21 cellular contexts compared by ENCODE assay signal in genomic region chr7:140364819-140365218, GRCh38. TPM values are rescaled to one million over a fixed set of nuclear protein-coding genes. Genes with fewer than 3 reads are reported as not detected.
DNase-seq lines count a peak whose midpoint lies in the region; ATAC-seq, FAIRE-seq and TF ChIP-seq lines count a peak whose summit lies in the region.
"Had no signal": no experiment of that assay in that cellular context is flagged by ENCODE, and none has a peak within 500 bp of the region (broad histone marks: within the 10 kb centered on the region; RNA-seq: fewer than 3 reads in every experiment).

No MANE protein-coding gene starts in this region.

- H3K27me3 Mint-ChIP-seq in activated CD4-positive, alpha-beta T cell treated with anti-CD3 and anti-CD28 coated beads, Interleukin-2, amount 10 ng/mL, durations not matched to agents 24 days and 14 days: no peaks in the 10 kb centered on the region
- no peaks in the 10 kb centered on the region for H3K27me3 Mint-ChIP-seq in activated T-helper 1 cell treated with anti-CD3 and anti-CD28 coated beads, Interleukin-12 subunit alpha, Interleukin-12 subunit beta, Interleukin-2, Interleukin-4 antibody, amounts not matched to agents 30 ng/mL and 10 ng/mL and 1 ng/mL, durations not matched to agents 14 hours and 24 hours and 36 hours (ENCODE audit: insufficient read depth)
- no peaks in the 10 kb centered on the region for H3K27me3 Mint-ChIP-seq in endodermal cell (ENCODE audit: insufficient read depth)
- H3K27me3 Mint-ChIP-seq: natural killer cell treated with Interleukin-12 subunit alpha and Interleukin-12 subunit beta and Interleukin-15 and Interleukin-18, amount 100 ng/mL, for 72 hours had no signal

- no peak for TF ChIP-seq CTCF in endodermal cell (conservative IDR thresholded peaks at IDR 0.05)

- no peaks in the 10 kb centered on the region for H3K27me3 ChIP-seq in small intestine (ENCODE audit: control insufficient read depth in 2 of 2, insufficient read depth in 2 of 2, low read length in 2 of 2)
- no peaks in the 10 kb centered on the region for H3K27me3 ChIP-seq in endodermal cell (ENCODE audit: control insufficient read depth, insufficient read depth, low read length, poor library complexity, severe bottlenecking)
- no peaks in the 10 kb centered on the region for H3K27me3 ChIP-seq in SJCRH30
- H3K27me3 ChIP-seq: brain microvascular endothelial cell, SJSA1 had no signal

- H3K4me3 ChIP-seq in small intestine (ENCODE audit: low read depth in 1 of 2, low read length in 2 of 2): no peak overlapping the region
- H3K4me3 ChIP-seq in endodermal cell (ENCODE audit: low read length): no peak overlapping the region
- H3K4me3 ChIP-seq in SJCRH30: no peak overlapping the region
- H3K4me3 ChIP-seq: lower lobe of right lung, SJSA1 had no signal

- H3K9me3 ChIP-seq in small intestine (ENCODE audit: control insufficient read depth, low read depth) (no peaks in the 10 kb centered on the region), endodermal cell (ENCODE audit: control insufficient read depth, low read length) (peaks cover 5% of the 10 kb centered on the region), SJCRH30 (replicated peaks) (no peaks in the 10 kb centered on the region)
- H3K9me3 ChIP-seq: lower lobe of right lung, SJSA1 had no signal

- no peaks in the 10 kb centered on the region for H3K9me3 Mint-ChIP-seq in activated CD4-positive, alpha-beta T cell treated with anti-CD3 and anti-CD28 coated beads, Interleukin-2, amount 10 ng/mL, durations not matched to agents 24 days and 14 days
- no peaks in the 10 kb centered on the region for H3K9me3 Mint-ChIP-seq in activated T-helper 1 cell treated with anti-CD3 and anti-CD28 coated beads, Interleukin-12 subunit alpha, Interleukin-12 subunit beta, Interleukin-2, Interleukin-4 antibody, amounts not matched to agents 30 ng/mL and 10 ng/mL and 1 ng/mL, durations not matched to agents 14 hours and 24 hours and 36 hours
- H3K9me3 Mint-ChIP-seq in endodermal cell: peaks cover 20% of the 10 kb centered on the region
- H3K9me3 Mint-ChIP-seq: natural killer cell treated with Interleukin-12 subunit alpha and Interleukin-12 subunit beta and Interleukin-15 and Interleukin-18, amount 100 ng/mL, for 72 hours had no signal

- H3K4me1 Mint-ChIP-seq in activated CD4-positive, alpha-beta T cell treated with anti-CD3 and anti-CD28 coated beads, Interleukin-2, amount 10 ng/mL, durations not matched to agents 24 days and 14 days: peaks cover 16% of the 10 kb centered on the region
- H3K4me1 Mint-ChIP-seq in activated T-helper 1 cell treated with anti-CD3 and anti-CD28 coated beads, Interleukin-12 subunit alpha, Interleukin-12 subunit beta, Interleukin-2, Interleukin-4 antibody, amounts not matched to agents 30 ng/mL and 10 ng/mL and 1 ng/mL, durations not matched to agents 14 hours and 24 hours and 36 hours (ENCODE audit: low read depth): peaks cover 32% of the 10 kb centered on the region
- peaks cover 11% of the 10 kb centered on the region for H3K4me1 Mint-ChIP-seq in endodermal cell

- H3K27ac Mint-ChIP-seq in activated CD4-positive, alpha-beta T cell treated with anti-CD3 and anti-CD28 coated beads, Interleukin-2, amount 10 ng/mL, durations not matched to agents 24 days and 14 days: peak overlapping the region; percentile 67
- H3K27ac Mint-ChIP-seq in activated T-helper 1 cell treated with anti-CD3 and anti-CD28 coated beads, Interleukin-12 subunit alpha, Interleukin-12 subunit beta, Interleukin-2, Interleukin-4 antibody, amounts not matched to agents 30 ng/mL and 10 ng/mL and 1 ng/mL, durations not matched to agents 14 hours and 24 hours and 36 hours: peak overlapping the region; percentile 72
- H3K27ac Mint-ChIP-seq in endodermal cell: no peak overlapping the region
- H3K27ac Mint-ChIP-seq: natural killer cell treated with Interleukin-12 subunit alpha and Interleukin-12 subunit beta and Interleukin-15 and Interleukin-18, amount 100 ng/mL, for 72 hours had no signal

- H3K4me1 ChIP-seq in small intestine (ENCODE audit: control insufficient read depth in 2 of 2, insufficient read depth in 1 of 2, low read depth in 1 of 2, low read length in 1 of 2) (no peaks in the 10 kb centered on the region), endodermal cell (ENCODE audit: control insufficient read depth, insufficient read depth, low read length) (no peaks in the 10 kb centered on the region), SJCRH30 (peaks cover 4% of the 10 kb centered on the region; the same call in 1 of the 2 replicates)
- H3K4me1 ChIP-seq: lower lobe of right lung, SJSA1 had no signal

- DNase-seq in activated CD4-positive, alpha-beta T cell treated with anti-CD3 and anti-CD28 coated beads, Interleukin-2, amount 10 ng/mL, durations not matched to agents 24 days and 14 days: no peak
- no peak for DNase-seq in activated CD4-positive, alpha-beta T cell treated with anti-CD3 and anti-CD28 coated beads, Interleukin-2, amount 50 U/mL, for 4 hours
- peak; percentile 20 for DNase-seq in NCI-H1694 (lab: John Stamatoyannopoulos, UW)
- DNase-seq in activated T-helper 1 cell treated with anti-CD3 and anti-CD28 coated beads, Interleukin-12 subunit alpha, Interleukin-12 subunit beta, Interleukin-2, Interleukin-4 antibody, amounts not matched to agents 30 ng/mL and 10 ng/mL and 1 ng/mL, durations not matched to agents 14 hours and 24 hours and 36 hours (ENCODE audit: low spot score): no peak
- DNase-seq in small intestine: peak; percentile 13
- no peak for DNase-seq in endodermal cell
- no peak for DNase-seq in SJCRH30
- DNase-seq in left ventricle myocardium superior: no peak
- DNase-seq: activated naive CD4-positive, alpha-beta T cell treated with Interleukin-2 at 50 U/mL for 16 hours; brain microvascular endothelial cell; effector CD8-positive, alpha-beta T cell; Kasumi-1; lower lobe of right lung; NCI-H1930 had no signal

- H3K36me3 Mint-ChIP-seq in activated CD4-positive, alpha-beta T cell treated with anti-CD3 and anti-CD28 coated beads, Interleukin-2, amount 10 ng/mL, durations not matched to agents 24 days and 14 days (ENCODE audit: low read depth): peaks cover 48% of the 10 kb centered on the region
- H3K36me3 Mint-ChIP-seq in activated T-helper 1 cell treated with anti-CD3 and anti-CD28 coated beads, Interleukin-12 subunit alpha, Interleukin-12 subunit beta, Interleukin-2, Interleukin-4 antibody, amounts not matched to agents 30 ng/mL and 10 ng/mL and 1 ng/mL, durations not matched to agents 14 hours and 24 hours and 36 hours (ENCODE audit: low read depth): peaks cover 31% of the 10 kb centered on the region
- H3K36me3 Mint-ChIP-seq in endodermal cell (ENCODE audit: low read depth): peaks cover 59% of the 10 kb centered on the region

- intact Hi-C loops in activated CD4-positive, alpha-beta T cell treated with anti-CD3 and anti-CD28 coated beads, Interleukin-2, amount 10 ng/mL, durations not matched to agents 24 days and 14 days (cut with micrococcal nuclease): no loop called here
- intact Hi-C loops in activated T-helper 1 cell treated with anti-CD3 and anti-CD28 coated beads, Interleukin-12 subunit alpha, Interleukin-12 subunit beta, Interleukin-2, Interleukin-4 antibody, amounts not matched to agents 30 ng/mL and 10 ng/mL and 1 ng/mL, durations not matched to agents 14 hours and 24 hours and 36 hours (cut with micrococcal nuclease): no loop called here
- intact Hi-C loops in left ventricle myocardium superior (cut with micrococcal nuclease): no loop called here

- H3K27ac ChIP-seq in small intestine (ENCODE audit: low read depth in 1 of 2, low read length in 1 of 2) (no peak overlapping the region), endodermal cell (ENCODE audit: low read depth, low read length) (no peak overlapping the region), SJCRH30 (no peak overlapping the region)
- H3K27ac ChIP-seq: brain microvascular endothelial cell, lower lobe of right lung, SJSA1 had no signal

- FAIRE-seq in small intestine (lab: Jason Lieb, UNC): no peak
- FAIRE-seq: GM18507, TTC549 had no signal

- ATAC-seq in left ventricle myocardium superior: no peak
- ATAC-seq: lower lobe of right lung; natural killer cell treated with Interleukin-12 subunit alpha and Interleukin-12 subunit beta and Interleukin-15 and Interleukin-18, amount 100 ng/mL, for 72 hours had no signal

- 43 to 66% (median 47%) methylated on average over 3 of the region's 3 CpGs for WGBS in small intestine, 3 donors
- 86 to 92% methylated on average over 1 to 3 of the region's 3 CpGs for WGBS in endodermal cell (ENCODE audit: insufficient coverage in 1 of 2, insufficient read length in 1 of 2), 2 experiments

- no peak overlapping the region for H3K4me3 Mint-ChIP-seq in activated CD4-positive, alpha-beta T cell treated with anti-CD3 and anti-CD28 coated beads, Interleukin-2, amount 10 ng/mL, durations not matched to agents 24 days and 14 days
- H3K4me3 Mint-ChIP-seq in activated T-helper 1 cell treated with anti-CD3 and anti-CD28 coated beads, Interleukin-12 subunit alpha, Interleukin-12 subunit beta, Interleukin-2, Interleukin-4 antibody, amounts not matched to agents 30 ng/mL and 10 ng/mL and 1 ng/mL, durations not matched to agents 14 hours and 24 hours and 36 hours: no peak overlapping the region
- H3K4me3 Mint-ChIP-seq in endodermal cell: no peak overlapping the region
- H3K4me3 Mint-ChIP-seq: natural killer cell treated with Interleukin-12 subunit alpha and Interleukin-12 subunit beta and Interleukin-15 and Interleukin-18, amount 100 ng/mL, for 72 hours had no signal

- H3K36me3 ChIP-seq in small intestine (ENCODE audit: control insufficient read depth in 2 of 2, insufficient read depth in 2 of 2, low read length in 2 of 2): peaks cover 2 to 3% of the 10 kb centered on the region in 2 donors
- H3K36me3 ChIP-seq in endodermal cell (ENCODE audit: control insufficient read depth, insufficient read depth, low read length): peaks cover 30% of the 10 kb centered on the region
- H3K36me3 ChIP-seq in SJCRH30: peaks cover 10% of the 10 kb centered on the region; the same call in 1 of the 2 replicates

- no peak overlapping the region for H3K9ac ChIP-seq in endodermal cell (ENCODE audit: extremely low read depth, low read length, poor library complexity, severe bottlenecking)

RNA-seq across cellular contexts. Expression of gene SLC37A3, which starts 33.5 kb away (rescaled TPM):
- total RNA-seq in activated CD4-positive, alpha-beta T cell treated with anti-CD3 and anti-CD28 coated beads, Interleukin-2, amount 10 ng/mL, durations not matched to agents 24 days and 14 days: 162 and 167 TPM in 2 replicates
- 169 and 171 TPM in 2 replicates for total RNA-seq in activated T-helper 1 cell treated with anti-CD3 and anti-CD28 coated beads, Interleukin-12 subunit alpha, Interleukin-12 subunit beta, Interleukin-2, Interleukin-4 antibody, amounts not matched to agents 30 ng/mL and 10 ng/mL and 1 ng/mL, durations not matched to agents 14 hours and 24 hours and 36 hours
- polyA plus RNA-seq in small intestine: 10 to 100 TPM; 14.1 to 18.4 (median 17.1) TPM
- total RNA-seq in endodermal cell (10 to 100 TPM; 55.4 to 60.5 TPM), left ventricle myocardium superior (11.9 TPM)
- 59.6 TPM for polyA plus RNA-seq in endodermal cell (2013, experiment 1 of 2)
- 57.5 TPM for polyA plus RNA-seq in endodermal cell (2013, experiment 2 of 2)
- 19.5 and 26.1 TPM in 2 replicates for total RNA-seq in SJCRH30 (2014; rRNA removed; shearing (Covaris generic))

RNA-seq across cellular contexts. Expression of gene RAB19, which starts 39.0 kb away (rescaled TPM):
- 23.0 and 24.4 TPM in 2 replicates for total RNA-seq in activated CD4-positive, alpha-beta T cell treated with anti-CD3 and anti-CD28 coated beads, Interleukin-2, amount 10 ng/mL, durations not matched to agents 24 days and 14 days
- total RNA-seq in activated T-helper 1 cell treated with anti-CD3 and anti-CD28 coated beads, Interleukin-12 subunit alpha, Interleukin-12 subunit beta, Interleukin-2, Interleukin-4 antibody, amounts not matched to agents 30 ng/mL and 10 ng/mL and 1 ng/mL, durations not matched to agents 14 hours and 24 hours and 36 hours: 23.9 and 27.0 TPM in 2 replicates
- polyA plus RNA-seq in small intestine: 1 to 10 TPM in 2 of 3 donors, not detected in 1; 2.2 to 4.9 TPM
- 1 to 10 TPM; 5.1 to 5.7 TPM for total RNA-seq in endodermal cell
- not detected for polyA plus RNA-seq in endodermal cell (2013, experiment 1 of 2)
- not detected for polyA plus RNA-seq in endodermal cell (2013, experiment 2 of 2)
- total RNA-seq in SJCRH30 (2014; rRNA removed; shearing (Covaris generic)): not detected in 2 replicates
- not detected for total RNA-seq in left ventricle myocardium superior
- total RNA-seq: fibroblast of villous mesenchyme, SJSA1, temporal lobe had no signal
- polyA plus RNA-seq: AG04450 had no signal

Comparison
In these comparisons a context has a peak if more than half of its experiments do, and no peak if none do; other contexts are left out.
1. DNase-seq: peak in NCI-H1694 (single experiment) and small intestine (single experiment); none in activated CD4-positive, alpha-beta T cell treated with anti-CD3 and anti-CD28 coated beads, Interleukin-2, amount 10 ng/mL, durations not matched to agents 24 days and 14 days (single experiment), activated CD4-positive, alpha-beta T cell treated with anti-CD3 and anti-CD28 coated beads, Interleukin-2, amount 50 U/mL, for 4 hours (0 of 2), activated T-helper 1 cell treated with anti-CD3 and anti-CD28 coated beads, Interleukin-12 subunit alpha, Interleukin-12 subunit beta, Interleukin-2, Interleukin-4 antibody, amounts not matched to agents 30 ng/mL and 10 ng/mL and 1 ng/mL, durations not matched to agents 14 hours and 24 hours and 36 hours (single experiment), endodermal cell (single experiment), SJCRH30 (0 of 2) and left ventricle myocardium superior (single experiment).